In the genomic region with DNA sequence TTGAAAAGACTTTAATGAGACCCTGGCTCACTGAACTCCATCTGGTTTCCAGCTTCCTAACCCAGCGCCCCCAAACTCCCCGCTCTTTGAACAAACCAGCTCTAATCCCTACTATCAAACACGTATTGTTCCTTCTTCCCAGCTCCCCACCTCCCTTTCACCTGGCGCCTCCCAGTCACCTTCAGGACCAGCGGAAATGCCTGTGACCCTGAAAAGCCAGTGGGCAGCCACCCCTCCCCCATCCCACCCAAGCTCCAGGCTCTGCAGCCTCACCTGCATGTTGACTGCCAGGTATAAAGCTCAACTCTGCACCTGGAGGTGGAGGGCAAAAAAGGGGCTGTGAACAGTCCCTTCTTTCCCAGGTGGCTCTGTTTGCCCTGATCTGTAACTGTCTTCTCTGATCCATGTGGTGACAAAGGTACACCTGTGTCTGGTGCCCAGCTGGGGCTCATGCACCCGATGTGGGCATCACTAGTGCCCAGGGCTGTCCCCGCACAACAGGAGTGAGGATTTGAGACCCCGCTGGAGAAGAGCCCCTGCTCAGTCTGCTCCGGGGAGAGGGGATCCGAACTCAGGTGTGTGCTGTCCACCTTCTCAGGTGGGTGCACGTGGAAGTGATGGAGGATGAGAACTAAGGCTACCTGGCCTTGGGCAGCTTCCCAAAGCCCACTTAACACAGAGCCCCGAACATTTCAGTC, we compare ENCODE assay signal across 1 cellular context.
TF ChIP-seq lines count a peak whose summit lies in the region.

No MANE protein-coding gene starts in this region.

TF ChIP-seq in H1, 55 proteins besides CTCF, POLR2A, EP300 and RAD21:
- TF ChIP-seq TEAD4 (IDR thresholded peaks at IDR 0.05; ENCODE audit: low read depth, low read length) (no peak), SAP30 (IDR thresholded peaks at IDR 0.05; ENCODE audit: insufficient read depth, insufficient replicate concordance, low read length) (no peak), GABPA (IDR thresholded peaks at IDR 0.05; ENCODE audit: borderline replicate concordance, insufficient read depth, low read length) (no peak), TCF12 (IDR thresholded peaks at IDR 0.05; ENCODE audit: low read depth, low read length) (0 out of 2 replicates have a peak, but pooled peaks have one; percentile 58)
